1 cellular context compared by ENCODE assay signal in the genomic region with DNA sequence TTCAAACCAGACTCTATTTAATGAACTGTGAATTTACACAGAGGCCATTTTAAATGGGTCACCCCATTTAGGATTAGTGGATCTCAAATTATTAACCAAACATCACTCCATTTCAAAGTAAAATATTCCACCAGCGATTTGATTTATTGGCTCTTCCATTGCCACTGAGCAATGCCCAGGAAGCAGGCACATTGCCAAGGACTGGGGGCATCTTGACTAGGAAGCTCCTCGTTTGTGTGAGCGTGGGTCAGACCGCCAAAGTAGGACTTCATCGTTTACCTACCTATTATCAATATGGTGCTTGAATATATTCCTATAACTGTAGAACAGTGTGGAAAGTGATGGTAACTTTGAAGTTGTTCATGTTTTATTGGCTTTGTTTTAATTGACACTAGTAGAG.
TF ChIP-seq lines count a peak whose summit lies in the region.

No MANE protein-coding gene starts in this region.

TF ChIP-seq in GM23338, 12 proteins besides CTCF, POLR2A, EP300 and RAD21 (continued from another document):
- TF ChIP-seq ZNF462 (CRISPR knock-in tag; IDR thresholded peaks at IDR 0.05), result no peak
- TF ChIP-seq EZH2phosphoT487 (IDR thresholded peaks at IDR 0.05; ENCODE audit: unreplicated experiment), result no peak
